ENCODE assay signal across 24 cellular contexts in the genomic region with DNA sequence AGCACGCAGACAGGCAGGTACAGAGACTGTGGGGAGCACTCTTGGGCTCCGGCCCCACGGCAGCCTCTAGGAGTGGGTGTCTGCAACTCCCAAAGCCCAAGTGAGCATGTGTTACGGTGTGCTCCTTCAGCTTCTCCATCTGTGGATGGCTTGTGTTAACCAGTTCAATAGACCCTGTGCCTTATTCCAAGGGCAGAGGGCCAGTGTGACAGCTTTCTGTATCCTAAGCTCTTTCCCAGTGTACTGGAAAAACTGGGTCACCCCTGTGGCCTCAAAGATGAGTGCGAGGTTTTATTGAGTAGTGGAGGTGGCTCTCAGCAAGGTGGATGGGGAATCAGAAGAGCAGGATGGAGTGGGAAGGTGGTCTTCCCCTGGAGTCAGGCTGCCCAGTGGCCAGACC.
"Had no signal": no experiment of that assay in that cellular context is flagged by ENCODE, and none has a peak within 500 bp of the region (broad histone marks: within the 10 kb centered on the region; RNA-seq: fewer than 3 reads in every experiment).

No MANE protein-coding gene starts in this region.

- ATAC-seq: K562, Panc1, PC-3, Right ventricle myocardium inferior, SK-N-SH treated with all-trans-retinoic acid at 6 μM for 48 hours had no signal

- FAIRE-seq: K562 had no signal

- H3K36me3 ChIP-seq: SJCRH30 had no signal

- H3K4me3 Mint-ChIP-seq: IgD-negative memory B cell had no signal

- H3K27ac Mint-ChIP-seq: IgD-negative memory B cell had no signal

- H3K9ac ChIP-seq: KMS-11 had no signal

- H3K4me1 Mint-ChIP-seq: IgD-negative memory B cell had no signal

- H3K4me1 ChIP-seq: SJCRH30 had no signal

- H3K4me2 ChIP-seq: KMS-11 had no signal

- H3K4me3 ChIP-seq: K562, SJCRH30 had no signal

- H3K27me3 ChIP-seq: SJCRH30 had no signal

- H3K9me3 ChIP-seq: SJCRH30 had no signal

- DNase-seq: Kasumi-1; MM.1S; NCI-H1092 treated with DMSO at 0.1 percent for 48 hours; NCI-H1436; NCI-H187; NCI-H2029; NCI-H2081 treated with DMSO at 0.1 percent for 48 hours; NCI-H2171; NCI-H226; NCI-H446; NCI-H510A; NCI-H524 treated with DMSO at 0.1 percent for 48 hours; NCI-H69; NCI-H774; NK-92 treated with Interleukin-12 subunit alpha and Interleukin-12 subunit beta, amount 100 ng/mL, for 24 hours; PC-3; SHP77 treated with DMSO at 0.1 percent for 48 hours; SJCRH30 had no signal

- H3K27ac ChIP-seq: KMS-11, SJCRH30 had no signal
